ENCODE assay signal across 9 cellular contexts in the genomic region with DNA sequence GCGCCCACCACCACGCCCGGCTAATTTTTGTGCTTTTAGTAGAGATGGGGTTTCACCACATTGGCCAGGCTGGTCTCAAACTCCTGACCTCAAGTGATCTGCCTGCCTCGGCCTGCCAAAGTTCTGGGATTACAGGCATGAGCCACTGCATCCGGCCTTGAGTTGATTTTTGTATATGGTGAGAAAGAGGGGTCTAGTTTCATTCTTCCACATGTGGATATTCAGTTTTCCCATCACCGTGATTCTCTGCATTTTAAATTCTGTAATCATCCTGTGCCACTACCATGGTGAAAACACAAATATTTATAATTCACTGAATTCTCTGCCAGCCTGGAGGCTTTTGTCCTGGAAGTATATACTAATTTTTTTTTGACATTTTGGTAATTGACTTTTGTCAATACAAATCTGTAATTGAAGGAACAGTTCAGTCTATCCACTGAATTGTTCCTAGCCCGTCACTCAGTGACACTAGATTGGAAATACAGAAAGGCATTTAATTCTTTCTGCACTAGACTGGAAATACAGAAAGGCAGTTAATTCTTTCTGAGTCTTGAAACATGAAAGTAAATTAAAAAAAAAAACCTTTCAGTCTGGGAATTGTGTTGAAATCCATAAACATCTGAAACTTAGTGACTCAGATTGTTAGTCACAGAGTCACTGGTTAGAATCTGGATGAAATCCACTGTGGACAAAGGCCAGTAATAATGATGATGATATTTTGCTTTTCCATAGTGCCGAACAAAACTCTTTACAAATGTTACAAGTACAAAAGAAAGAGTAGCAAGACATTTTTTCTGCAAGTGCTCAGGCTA. TPM values are rescaled to one million over a fixed set of nuclear protein-coding genes. Genes with fewer than 3 reads are reported as not detected.
DNase-seq lines count a peak whose midpoint lies in the region; ATAC-seq and TF ChIP-seq lines count a peak whose summit lies in the region.
"Had no signal": no experiment of that assay in that cellular context is flagged by ENCODE, and none has a peak within 500 bp of the region (broad histone marks: within the 10 kb centered on the region; RNA-seq: fewer than 3 reads in every experiment).

No MANE protein-coding gene starts in this region.

- H3K4me3 ChIP-seq in dorsolateral prefrontal cortex (peak overlapping the region in 57 of 59 donors; percentile 2 to 60 (median 34)), upper lobe of right lung (no peak overlapping the region), HAP-1 (no peak overlapping the region)

- TF ChIP-seq CTCF in dorsolateral prefrontal cortex (IDR thresholded peaks at IDR 0.05 in 54 of 56, conservative IDR thresholded peaks at IDR 0.05 in 2 of 56; ENCODE audit: low read depth in 1 of 56, partially characterized antibody in 56 of 56) (no peak), upper lobe of right lung (IDR thresholded peaks at IDR 0.05) (no peak), glutamatergic neuron (IDR thresholded peaks at IDR 0.05; ENCODE audit: partially characterized antibody, unreplicated experiment) (no peak)

- intact Hi-C loops in dorsolateral prefrontal cortex (cut with DNase I) (loop anchor here (2.0 to 10.0 kb wide), 4 partner anchors 34 to 313 kb away; a partner anchor contains a TSS), upper lobe of right lung (cut with DNase I) (no loop called here)

- H3K36me3 ChIP-seq in upper lobe of right lung (no peaks in the 10 kb centered on the region), HAP-1 (replicated peaks) (no peaks in the 10 kb centered on the region)

- peaks cover 4% of the 10 kb centered on the region for H3K4me1 Mint-ChIP-seq in glutamatergic neuron (ENCODE audit: low read depth, unreplicated experiment)

- ATAC-seq in upper lobe of right lung (no peak), GM21737 (IDR thresholded peaks at IDR 0.05; ENCODE audit: unreplicated experiment) (no peak)

- no peaks in the 10 kb centered on the region for H3K27me3 ChIP-seq in dorsolateral prefrontal cortex
- no peaks in the 10 kb centered on the region for H3K27me3 ChIP-seq in upper lobe of right lung
- no peaks in the 10 kb centered on the region for H3K27me3 ChIP-seq in HAP-1 (ENCODE audit: low read depth)

- no peak overlapping the region for H3K27ac Mint-ChIP-seq in glutamatergic neuron (ENCODE audit: unreplicated experiment)

- H3K9me3 ChIP-seq in upper lobe of right lung: no peaks in the 10 kb centered on the region
- no peaks in the 10 kb centered on the region for H3K9me3 ChIP-seq in HAP-1

- peaks cover 10% of the 10 kb centered on the region for H3K9me3 Mint-ChIP-seq in glutamatergic neuron (ENCODE audit: unreplicated experiment)

- peak; percentile 54 for DNase-seq in NCI-H460 (ENCODE audit: extremely low read depth, low read depth)
- DNase-seq in dorsolateral prefrontal cortex: no peak
- DNase-seq in medulla oblongata (ENCODE audit: extremely low spot score): peak; percentile 60
- DNase-seq in upper lobe of right lung: no peak
- no peak for DNase-seq in glutamatergic neuron
- no peak for DNase-seq in stimulated activated CD4-positive, alpha-beta T cell treated with anti-CD3 and anti-CD28 coated beads, Interleukin-4, amount 100 ng/mL, for 1 hour
- no peak for DNase-seq in HAP-1 (ENCODE audit: low spot score in 2 of 2)
- DNase-seq: activated CD4-positive, alpha-beta T cell treated with anti-CD3 and anti-CD28 coated beads for 1 hour had no signal

- in situ Hi-C loops in HAP-1 (cut with MboI; ENCODE audit: low sequenced_read_pairs): no loop called here

- H3K4me3 Mint-ChIP-seq in glutamatergic neuron (ENCODE audit: unreplicated experiment): no peak overlapping the region

- H3K36me3 Mint-ChIP-seq in glutamatergic neuron (ENCODE audit: unreplicated experiment): no peaks in the 10 kb centered on the region

- H3K4me1 ChIP-seq in upper lobe of right lung (peaks cover 11% of the 10 kb centered on the region), HAP-1 (peaks cover 21% of the 10 kb centered on the region)

- H3K27me3 Mint-ChIP-seq in glutamatergic neuron (ENCODE audit: unreplicated experiment): peaks cover 6% of the 10 kb centered on the region

- H3K27ac ChIP-seq in dorsolateral prefrontal cortex (peak overlapping the region; percentile 53 to 100 (median 93)), upper lobe of right lung (peak overlapping the region; percentile 76)

RNA-seq across cellular contexts. Expression of a gene that starts 5.4 kb away (rescaled TPM):
- total RNA-seq in NCI-H460 (2014; rRNA removed; shearing (Covaris generic)): 19.1 and 20.8 TPM in 2 replicates
- polyA plus RNA-seq in NCI-H460 (2014; cell fraction: nucleus; rRNA removed): 15.4 and 16.9 TPM in 2 replicates
- total RNA-seq in dorsolateral prefrontal cortex (10 to 100 TPM; 15.2 to 51.9 (median 26.9) TPM), upper lobe of right lung (2.7 TPM), glutamatergic neuron (ENCODE audit: unreplicated experiment) (14.4 TPM)

RNA-seq across cellular contexts. Expression of a gene that starts 58.1 kb away (rescaled TPM):
- 0.12 TPM in 1 of 2 replicates, not detected in the other for total RNA-seq in NCI-H460 (2014; rRNA removed; shearing (Covaris generic))
- polyA plus RNA-seq in NCI-H460 (2014; cell fraction: nucleus; rRNA removed): not detected in 2 replicates
- total RNA-seq in dorsolateral prefrontal cortex (10 to 100 TPM in 13 of 120 experiments, 1 to 10 TPM in 107; 2.2 to 13.6 (median 6.8) TPM), upper lobe of right lung (0.49 TPM), glutamatergic neuron (ENCODE audit: unreplicated experiment) (not detected)

RNA-seq across cellular contexts. Expression of a gene that starts 58.6 kb away (rescaled TPM):
- 4.9 and 5.6 TPM in 2 replicates for total RNA-seq in NCI-H460 (2014; rRNA removed; shearing (Covaris generic))
- polyA plus RNA-seq in NCI-H460 (2014; cell fraction: nucleus; rRNA removed): 3.6 and 3.7 TPM in 2 replicates
- 10 to 100 TPM in 70 of 120 experiments, 1 to 10 TPM in 50; 5.6 to 16.0 (median 10.5) TPM for total RNA-seq in dorsolateral prefrontal cortex
- total RNA-seq in upper lobe of right lung: 3.0 TPM
- total RNA-seq in glutamatergic neuron (ENCODE audit: unreplicated experiment): 2.9 TPM

Comparison
In these comparisons a context has a peak if more than half of its experiments do, and no peak if none do; other contexts are left out.
1. DNase-seq: peak in NCI-H460 (single experiment) and medulla oblongata (single experiment); none in dorsolateral prefrontal cortex (0 of 10), upper lobe of right lung (single experiment), glutamatergic neuron (single experiment), stimulated activated CD4-positive, alpha-beta T cell treated with anti-CD3 and anti-CD28 coated beads, Interleukin-4, amount 100 ng/mL, for 1 hour (single experiment) and HAP-1 (0 of 2).
2. H3K4me3 ChIP-seq: peak in dorsolateral prefrontal cortex (57 of 59); none in upper lobe of right lung (single experiment) and HAP-1 (single experiment).